Comparison of ENCODE assay signal across 11 cellular contexts in genomic region chr2:25257032-25257455, GRCh38.
DNase-seq lines count a peak whose midpoint lies in the region; ATAC-seq, FAIRE-seq and TF ChIP-seq lines count a peak whose summit lies in the region.
"Had no signal": no experiment of that assay in that cellular context is flagged by ENCODE, and none has a peak within 500 bp of the region (broad histone marks: within the 10 kb centered on the region; RNA-seq: fewer than 3 reads in every experiment).

No MANE protein-coding gene starts in this region.

- H3K4me1 ChIP-seq in K562 (replicated peaks in 1 of 2; ENCODE audit: control insufficient read depth in 2 of 2, insufficient read depth in 2 of 2, low read length in 2 of 2): peaks cover 17% of the 10 kb centered on the region in 2 experiments; a peak in 4 of 5 replicates

- H3K9me1 ChIP-seq in K562 (ENCODE audit: control insufficient read depth, insufficient read depth, low read length): no peaks in the 10 kb centered on the region

- 7% methylated on average over 7 of the region's 7 CpGs for WGBS in K562 (ENCODE audit: insufficient coverage, low coverage, missing lambda C conversion rate)

- FAIRE-seq in K562 (lab: Jason Lieb, UNC): no peak
- FAIRE-seq: frontal cortex had no signal

- intact Hi-C loops in K562 (cut with micrococcal nuclease) (no loop called here), left colon (cut with DNase I, micrococcal nuclease) (no loop called here)

- CTCF ChIA-PET in K562 (lab: Yijun Ruan, JAX; ENCODE audit: low intra/inter-chr PET ratio): no interaction called here

- no peak for TF ChIP-seq RAD21 in K562 (CRISPR knock-in tag; conservative IDR thresholded peaks at IDR 0.05 in 1 of 2, IDR thresholded peaks at IDR 0.05 in 1 of 2)

- no peaks in the 10 kb centered on the region for H3K36me3 ChIP-seq in K562 (ENCODE audit: control insufficient read depth, insufficient read depth, low read length)

- no peak overlapping the region for H3K9ac ChIP-seq in K562 (ENCODE audit: insufficient read depth in 1 of 2, low read depth in 2 of 2, low read length in 2 of 2)

- ATAC-seq in K562: no peak
- ATAC-seq in HG03039 (IDR thresholded peaks at IDR 0.05; ENCODE audit: unreplicated experiment): no peak
- no peak for ATAC-seq in left colon
- no peak for ATAC-seq in HG03521 (IDR thresholded peaks at IDR 0.05; ENCODE audit: unreplicated experiment)
- ATAC-seq: Panc1 had no signal

- no peak for TF ChIP-seq CTCF in K562 (IDR thresholded peaks at IDR 0.05 in 2 of 3, conservative IDR thresholded peaks at IDR 0.05 in 1 of 3; ENCODE audit: insufficient read depth in 2 of 3, low read depth in 1 of 3, low read length in 3 of 3)

- no peak overlapping the region for H3K4me2 ChIP-seq in K562 (ENCODE audit: insufficient read depth, low read length)

- H3K27me3 ChIP-seq in K562 (ENCODE audit: control insufficient read depth in 2 of 2, insufficient read depth in 2 of 2, low read length in 2 of 2): peaks cover 0 to 18% of the 10 kb centered on the region in 2 experiments; a peak in 3 of 5 replicates

- TF ChIP-seq EP300 in K562 (IDR thresholded peaks at IDR 0.05; ENCODE audit: low read length): no peak

- no peaks in the 10 kb centered on the region for H4K20me1 ChIP-seq in K562 (replicated peaks; ENCODE audit: control insufficient read depth, insufficient read depth, low read length)

- POLR2A ChIA-PET in K562 (lab: Yijun Ruan, JAX): interaction anchor here (0.5 kb wide), 1 partner anchor 71 kb away, joined by 4 read pairs; no protein-coding TSS in a partner anchor

- DNase-seq in NCI-H510A treated with DMSO at 0.1 percent for 48 hours (lab: John Stamatoyannopoulos, UW): peak; percentile 21
- DNase-seq in NCI-H510A (lab: John Stamatoyannopoulos, UW): no peak
- DNase-seq in K562 (ENCODE audit: extremely low read depth in 1 of 4, low spot score in 3 of 4): no peak
- peak; percentile 53 for DNase-seq in iris pigment epithelial cell (ENCODE audit: low read depth)
- no peak for DNase-seq in left colon
- DNase-seq: activated CD8-positive, alpha-beta memory T cell treated with anti-CD3 and anti-CD28 coated beads, Interleukin-2, amount 50 U/mL, for 48 hours had no signal

- no TSS peak for BruUV-seq in K562 (replicated peaks; lab: Mats Ljungman, UMichigan)

- no peak overlapping the region for H3K4me3 ChIP-seq in K562

- no peak overlapping the region for H2AFZ ChIP-seq in K562 (ENCODE audit: low read depth, low read length)

- in situ Hi-C loops in K562 (cut with MboI): no loop called here

- no peak for TF ChIP-seq POLR2A in K562 (conservative IDR thresholded peaks at IDR 0.05)

- H3K27ac ChIP-seq in K562 (ENCODE audit: extremely low read depth, low read depth, low read length) (no peak overlapping the region), temporal lobe (ENCODE audit: low read depth, low read length) (peak overlapping the region; percentile 84)

- no peaks in the 10 kb centered on the region for H3K79me2 ChIP-seq in K562 (ENCODE audit: control insufficient read depth, insufficient read depth, low read length)

- H3K9me3 ChIP-seq in K562 (replicated peaks; ENCODE audit: control insufficient read depth, insufficient read depth, low read depth, low read length): no peaks in the 10 kb centered on the region

TF ChIP-seq in K562, 482 proteins besides CTCF, POLR2A, EP300 and RAD21 (continues in another document):
- TF ChIP-seq ARID1B (IDR thresholded peaks at IDR 0.05): no peak
- TF ChIP-seq CTBP1 (IDR thresholded peaks at IDR 0.05; ENCODE audit: borderline replicate concordance): no peak
- TF ChIP-seq EGR1 (conservative IDR thresholded peaks at IDR 0.05): no peak
- TF ChIP-seq PRPF4 (IDR thresholded peaks at IDR 0.05; ENCODE audit: insufficient read depth, low read depth, low read length, poor library complexity, severe bottlenecking): no peak
- peak; percentile 70; the same call in 1 of the 2 replicates for TF ChIP-seq MEF2A (IDR thresholded peaks at IDR 0.05; ENCODE audit: control insufficient read depth, low read depth, low read length)
- no peak for TF ChIP-seq HDAC1 (IDR thresholded peaks at IDR 0.05)
- TF ChIP-seq RFX1 (IDR thresholded peaks at IDR 0.05): peak; percentile 81
- TF ChIP-seq SMAD4 (CRISPR knock-in tag; conservative IDR thresholded peaks at IDR 0.05): no peak
- TF ChIP-seq TFAP4 (CRISPR knock-in tag; IDR thresholded peaks at IDR 0.05; ENCODE audit: borderline replicate concordance): no peak
- TF ChIP-seq ZNF696 (CRISPR knock-in tag; conservative IDR thresholded peaks at IDR 0.05): no peak
- TF ChIP-seq ZNF717 (CRISPR knock-in tag; IDR thresholded peaks at IDR 0.05): no peak
- no peak for TF ChIP-seq TAF7 (tag; IDR thresholded peaks at IDR 0.05)
- TF ChIP-seq FOXK2 (conservative IDR thresholded peaks at IDR 0.05 in 1 of 2, IDR thresholded peaks at IDR 0.05 in 1 of 2; ENCODE audit: low read depth in 2 of 2): no peak
- no peak for TF ChIP-seq SP2 (IDR thresholded peaks at IDR 0.05; ENCODE audit: extremely low read depth, low read depth, low read length, poor library complexity, severe bottlenecking)
- no peak for TF ChIP-seq SMAD3 (CRISPR knock-in tag; conservative IDR thresholded peaks at IDR 0.05)
- no peak for TF ChIP-seq TBP (optimal IDR thresholded peaks at IDR 0.05; ENCODE audit: low read depth, low read length)
- 0 out of 2 replicates have a peak, but pooled peaks have one; percentile 12 for TF ChIP-seq FOXJ2 (tag; IDR thresholded peaks at IDR 0.05)
- no peak for TF ChIP-seq IFI16 (CRISPR knock-in tag; IDR thresholded peaks at IDR 0.05)
- no peak for TF ChIP-seq MXI1 (IDR thresholded peaks at IDR 0.05; ENCODE audit: low read depth, low read length)
- no peak for TF ChIP-seq NFE2 (IDR thresholded peaks at IDR 0.05; ENCODE audit: low read depth)
- TF ChIP-seq HOXB6 (CRISPR knock-in tag; IDR thresholded peaks at IDR 0.05; ENCODE audit: borderline replicate concordance): no peak
- no peak for TF ChIP-seq ZNF384 (IDR thresholded peaks at IDR 0.05; ENCODE audit: low read depth, low read length)
- TF ChIP-seq, protein P1, sequence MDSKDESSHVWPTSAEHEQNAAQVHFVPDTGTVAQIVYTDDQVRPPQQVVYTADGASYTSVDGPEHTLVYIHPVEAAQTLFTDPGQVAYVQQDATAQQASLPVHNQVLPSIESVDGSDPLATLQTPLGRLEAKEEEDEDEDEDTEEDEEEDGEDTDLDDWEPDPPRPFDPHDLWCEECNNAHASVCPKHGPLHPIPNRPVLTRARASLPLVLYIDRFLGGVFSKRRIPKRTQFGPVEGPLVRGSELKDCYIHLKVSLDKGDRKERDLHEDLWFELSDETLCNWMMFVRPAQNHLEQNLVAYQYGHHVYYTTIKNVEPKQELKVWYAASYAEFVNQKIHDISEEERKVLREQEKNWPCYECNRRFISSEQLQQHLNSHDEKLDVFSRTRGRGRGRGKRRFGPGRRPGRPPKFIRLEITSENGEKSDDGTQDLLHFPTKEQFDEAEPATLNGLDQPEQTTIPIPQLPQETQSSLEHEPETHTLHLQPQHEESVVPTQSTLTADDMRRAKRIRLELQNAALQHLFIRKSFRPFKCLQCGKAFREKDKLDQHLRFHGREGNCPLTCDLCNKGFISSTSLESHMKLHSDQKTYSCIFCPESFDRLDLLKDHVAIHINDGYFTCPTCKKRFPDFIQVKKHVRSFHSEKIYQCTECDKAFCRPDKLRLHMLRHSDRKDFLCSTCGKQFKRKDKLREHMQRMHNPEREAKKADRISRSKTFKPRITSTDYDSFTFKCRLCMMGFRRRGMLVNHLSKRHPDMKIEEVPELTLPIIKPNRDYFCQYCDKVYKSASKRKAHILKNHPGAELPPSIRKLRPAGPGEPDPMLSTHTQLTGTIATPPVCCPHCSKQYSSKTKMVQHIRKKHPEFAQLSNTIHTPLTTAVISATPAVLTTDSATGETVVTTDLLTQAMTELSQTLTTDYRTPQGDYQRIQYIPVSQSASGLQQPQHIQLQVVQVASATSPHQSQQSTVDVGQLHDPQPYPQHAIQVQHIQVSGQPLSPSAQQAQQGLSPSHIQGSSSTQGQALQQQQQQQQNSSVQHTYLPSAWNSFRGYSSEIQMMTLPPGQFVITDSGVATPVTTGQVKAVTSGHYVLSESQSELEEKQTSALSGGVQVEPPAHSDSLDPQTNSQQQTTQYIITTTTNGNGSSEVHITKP (IDR thresholded peaks at IDR 0.05; ENCODE audit: partially characterized antibody): no peak
- 0 out of 2 replicates have a peak, but pooled peaks have one; percentile 6 for TF ChIP-seq PKNOX1 (IDR thresholded peaks at IDR 0.05)

Comparison
In these comparisons a context has a peak if more than half of its experiments do, and no peak if none do; other contexts are left out.
1. DNase-seq: peak in NCI-H510A treated with DMSO at 0.1 percent for 48 hours (single experiment) and iris pigment epithelial cell (single experiment); none in NCI-H510A (single experiment), K562 (0 of 4) and left colon (0 of 2).